ENCODE assay signal across 7 cellular contexts in genomic region chr5:65034029-65034781, GRCh38.
DNase-seq lines count a peak whose midpoint lies in the region; ATAC-seq and TF ChIP-seq lines count a peak whose summit lies in the region.

No MANE protein-coding gene starts in this region.

- no peaks in the 10 kb centered on the region for H3K27me3 ChIP-seq in PC-9 (ENCODE audit: insufficient read depth, low read depth)

- H3K9me3 Mint-ChIP-seq in stimulated activated naive CD8-positive, alpha-beta T cell treated with anti-CD3 and anti-CD28 coated beads, Interleukin-15, amount 100 ng/mL, for 72 hours: peaks cover 0 to 7% of the 10 kb centered on the region in 2 donors

- intact Hi-C loops in PC-9 (cut with micrococcal nuclease; ENCODE audit: unreplicated experiment): loop anchor here (2.0 kb wide), 1 partner anchor 67 kb away; no protein-coding TSS in a partner anchor

- H3K36me3 ChIP-seq in PC-9 (ENCODE audit: low read depth): no peaks in the 10 kb centered on the region

- no peaks in the 10 kb centered on the region for H3K9me3 ChIP-seq in PC-9 (ENCODE audit: insufficient read depth, low read depth)

- no peaks in the 10 kb centered on the region for H3K79me2 ChIP-seq in PC-9 (ENCODE audit: low read depth)

- POLR2A ChIA-PET in PC-9 (lab: Charles Lee; ENCODE audit: unreplicated experiment): interaction anchor here (0.6 kb wide), 1 partner anchor 20 kb away, joined by 5 read pairs; no protein-coding TSS in a partner anchor

- peaks cover 12% of the 10 kb centered on the region; the same call in 1 of the 2 replicates for H3K4me1 ChIP-seq in PC-9 (replicated peaks; ENCODE audit: insufficient read depth)

- no peaks in the 10 kb centered on the region for H3F3A ChIP-seq in PC-9 (ENCODE audit: insufficient read depth, low read depth)

- no peaks in the 10 kb centered on the region for H3K27me3 Mint-ChIP-seq in stimulated activated naive CD8-positive, alpha-beta T cell treated with anti-CD3 and anti-CD28 coated beads, Interleukin-15, amount 100 ng/mL, for 72 hours

- peak overlapping the region; percentile 79; the same call in 1 of the 2 replicates for H3K4me2 ChIP-seq in PC-9

- no TSS peak for BruUV-seq in PC-9 (replicated peaks; lab: Mats Ljungman, UMichigan)

- H3K27ac Mint-ChIP-seq in stimulated activated naive CD8-positive, alpha-beta T cell treated with anti-CD3 and anti-CD28 coated beads, Interleukin-15, amount 100 ng/mL, for 72 hours: peak overlapping the region in 1 of 2 donors; percentile 81

- peak overlapping the region in 1 of 2 donors; percentile 14 for H3K4me3 Mint-ChIP-seq in stimulated activated naive CD8-positive, alpha-beta T cell treated with anti-CD3 and anti-CD28 coated beads, Interleukin-15, amount 100 ng/mL, for 72 hours

- H3K4me1 Mint-ChIP-seq in stimulated activated naive CD8-positive, alpha-beta T cell treated with anti-CD3 and anti-CD28 coated beads, Interleukin-15, amount 100 ng/mL, for 72 hours: peaks cover 40% of the 10 kb centered on the region

- no peaks in the 10 kb centered on the region for H4K20me1 ChIP-seq in PC-9 (ENCODE audit: insufficient read depth)

- TF ChIP-seq CTCF in PC-9 (conservative IDR thresholded peaks at IDR 0.05) (no peak), epithelial cell of proximal tubule (conservative IDR thresholded peaks at IDR 0.05; ENCODE audit: low read depth, low read length) (no peak)

- ATAC-seq in HG02678 (IDR thresholded peaks at IDR 0.05; ENCODE audit: unreplicated experiment): peak; percentile 19
- no peak for ATAC-seq in stimulated activated naive CD8-positive, alpha-beta T cell treated with anti-CD3 and anti-CD28 coated beads, Interleukin-15, amount 100 ng/mL, for 72 hours

- H3K9me2 ChIP-seq in PC-9 (ENCODE audit: insufficient read depth): no peaks in the 10 kb centered on the region

- DNase-seq in PC-9 (no peak), epithelial cell of proximal tubule (ENCODE audit: low read depth) (peak; percentile 38), renal cortical epithelial cell (ENCODE audit: low read depth) (peak; percentile 65), NCI-H446 treated with DMSO at 0.1 percent for 48 hours (lab: John Stamatoyannopoulos, UW) (no peak), COLO829 (ENCODE audit: low spot score) (no peak)
- no peak for DNase-seq in stimulated activated naive CD8-positive, alpha-beta T cell treated with anti-CD3 and anti-CD28 coated beads, Interleukin-15, amount 100 ng/mL, for 72 hours

- CTCF ChIA-PET in PC-9 (lab: Charles Lee): no interaction called here

- no peak overlapping the region; the same call in 1 of the 2 replicates for H3K27ac ChIP-seq in PC-9

- H2AFZ ChIP-seq in PC-9: no peak overlapping the region

- no peak overlapping the region for H3K4me3 ChIP-seq in PC-9
- H3K4me3 ChIP-seq in epithelial cell of proximal tubule (ENCODE audit: low read depth, low read length): no peak overlapping the region

Comparison
In these comparisons a context has a peak if more than half of its experiments do, and no peak if none do; other contexts are left out.
1. DNase-seq: peak in epithelial cell of proximal tubule (single experiment) and renal cortical epithelial cell (single experiment); none in PC-9 (0 of 2), NCI-H446 treated with DMSO at 0.1 percent for 48 hours (single experiment), COLO829 (single experiment) and stimulated activated naive CD8-positive, alpha-beta T cell treated with anti-CD3 and anti-CD28 coated beads, Interleukin-15, amount 100 ng/mL, for 72 hours (0 of 2).